15 cellular contexts compared by ENCODE assay signal in the genomic region with DNA sequence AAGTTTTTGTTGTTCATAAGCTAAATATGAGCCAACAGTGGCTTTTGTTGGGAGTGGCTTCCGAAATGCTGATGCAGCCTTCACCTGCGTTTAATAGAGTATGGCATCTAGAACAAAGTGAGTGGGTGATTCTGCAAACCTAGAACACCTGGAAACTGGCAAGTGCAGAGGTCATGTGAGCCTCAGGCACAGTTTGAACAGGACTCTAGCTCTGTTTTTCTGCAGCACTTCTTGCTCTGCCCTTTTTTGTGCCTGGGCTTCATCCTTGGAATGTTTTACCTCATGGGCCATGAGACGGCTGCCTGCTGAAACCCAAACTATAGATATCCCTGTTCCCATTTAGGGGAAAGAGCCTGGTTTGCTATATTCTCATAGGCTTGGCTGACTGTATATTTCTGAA.
DNase-seq lines count a peak whose midpoint lies in the region; TF ChIP-seq lines count a peak whose summit lies in the region.
"Had no signal": no experiment of that assay in that cellular context is flagged by ENCODE, and none has a peak within 500 bp of the region (broad histone marks: within the 10 kb centered on the region; RNA-seq: fewer than 3 reads in every experiment).

No MANE protein-coding gene starts in this region.

- intact Hi-C loops in ascending aorta (cut with DNase I): no loop called here
- intact Hi-C loops in esophagus muscularis mucosa (cut with DNase I): loop anchor here (5.0 kb wide), 1 partner anchor 40 kb away; no protein-coding TSS in a partner anchor
- intact Hi-C loops in tibial artery (cut with DNase I; ENCODE audit: low total_unique reads): no loop called here

- TF ChIP-seq EP300 in esophagus muscularis mucosa (IDR thresholded peaks at IDR 0.05): peak; percentile 15

- peak overlapping the region in 1 of 8 donors; percentile 34 for H3K27ac Mint-ChIP-seq in CD8-positive, alpha-beta memory T cell
- H3K27ac Mint-ChIP-seq: B cell; CD4-positive, alpha-beta T cell; HFFc6 had no signal

- H3K36me3 ChIP-seq in ascending aorta (peaks cover 13 to 23% of the 10 kb centered on the region in 2 donors), esophagus muscularis mucosa (peaks cover 4 to 24% (median 11%) of the 10 kb centered on the region in 4 donors), rectal smooth muscle tissue (ENCODE audit: control insufficient read depth, insufficient read depth, low read length) (no peaks in the 10 kb centered on the region), tibial artery (peaks cover 0 to 27% (median 6%) of the 10 kb centered on the region in 3 donors)
- H3K36me3 ChIP-seq in CD8-positive, alpha-beta memory T cell (ENCODE audit: insufficient read depth, low read length): no peaks in the 10 kb centered on the region

- DNase-seq in ascending aorta (ENCODE audit: low spot score in 2 of 2) (no peak), esophagus muscularis mucosa (ENCODE audit: extremely low spot score) (peak; percentile 83), tibial artery (no peak), hippocampal formation (lab: John Stamatoyannopoulos, UW) (no peak)
- DNase-seq in CD8-positive, alpha-beta memory T cell: no peak
- DNase-seq in activated CD8-positive, alpha-beta memory T cell treated with anti-CD3 and anti-CD28 coated beads, Interleukin-2, amount 50 U/mL, for 48 hours: no peak
- DNase-seq: ACHN; C1 segment of cervical spinal cord; CD4-positive, alpha-beta T cell; DMS79 treated with DMSO at 0.1 percent for 48 hours; EL; HCEC 1CT; HFFc6 had no signal

- H3K27ac ChIP-seq in ascending aorta: peak overlapping the region; percentile 82 to 89
- H3K27ac ChIP-seq in esophagus muscularis mucosa (replicated peaks in 1 of 4): peak overlapping the region; percentile 90 to 98 (median 94)
- H3K27ac ChIP-seq in rectal smooth muscle tissue (ENCODE audit: low read depth, low read length): peak overlapping the region; percentile 84
- peak overlapping the region; percentile 73 to 87 for H3K27ac ChIP-seq in tibial artery
- no peak overlapping the region for H3K27ac ChIP-seq in CD8-positive, alpha-beta memory T cell (ENCODE audit: low read depth, low read length)

- POLR2A ChIA-PET in CD8-positive, alpha-beta memory T cell (lab: Charles Lee): no interaction called here

- H3K4me3 ChIP-seq in ascending aorta (peak overlapping the region in 1 of 2 donors; percentile 25), esophagus muscularis mucosa (no peak overlapping the region), rectal smooth muscle tissue (ENCODE audit: low read length) (no peak overlapping the region), tibial artery (no peak overlapping the region)
- no peak overlapping the region for H3K4me3 ChIP-seq in CD8-positive, alpha-beta memory T cell (ENCODE audit: low read length)

- H3K36me3 Mint-ChIP-seq in CD8-positive, alpha-beta memory T cell: peaks cover 15 to 38% (median 16%) of the 10 kb centered on the region in 3 donors

- TF ChIP-seq POLR2A in esophagus muscularis mucosa (IDR thresholded peaks at IDR 0.05; ENCODE audit: low read depth): no peak

- no peaks in the 10 kb centered on the region for H3K9me3 Mint-ChIP-seq in CD8-positive, alpha-beta memory T cell
- H3K9me3 Mint-ChIP-seq: CD4-positive, alpha-beta T cell; HFFc6 had no signal

- no peaks in the 10 kb centered on the region for H3K27me3 ChIP-seq in ascending aorta
- H3K27me3 ChIP-seq in esophagus muscularis mucosa: no peaks in the 10 kb centered on the region
- no peaks in the 10 kb centered on the region for H3K27me3 ChIP-seq in rectal smooth muscle tissue (ENCODE audit: control insufficient read depth, insufficient read depth, low read length)
- H3K27me3 ChIP-seq in tibial artery: no peaks in the 10 kb centered on the region
- H3K27me3 ChIP-seq in CD8-positive, alpha-beta memory T cell (ENCODE audit: insufficient read depth, low read length, poor library complexity, severe bottlenecking): no peaks in the 10 kb centered on the region

- WGBS in esophagus muscularis mucosa: 63% methylated on average over 3 of the region's 3 CpGs

- H3K4me1 Mint-ChIP-seq in CD8-positive, alpha-beta memory T cell: peaks cover 2 to 10% (median 7%) of the 10 kb centered on the region in 3 donors

- CTCF ChIA-PET in CD8-positive, alpha-beta memory T cell (lab: Charles Lee): no interaction called here

- H3K27me3 Mint-ChIP-seq in CD8-positive, alpha-beta memory T cell: no peaks in the 10 kb centered on the region
- H3K27me3 Mint-ChIP-seq: B cell; CD4-positive, alpha-beta T cell had no signal

- TF ChIP-seq CTCF in ascending aorta (IDR thresholded peaks at IDR 0.05): no peak
- TF ChIP-seq CTCF in esophagus muscularis mucosa (IDR thresholded peaks at IDR 0.05): no peak
- TF ChIP-seq CTCF in tibial artery (IDR thresholded peaks at IDR 0.05): no peak

- no peak overlapping the region for H3K4me3 Mint-ChIP-seq in CD8-positive, alpha-beta memory T cell
- H3K4me3 Mint-ChIP-seq: B cell; CD4-positive, alpha-beta T cell; HFFc6 had no signal

- H3K9me3 ChIP-seq in ascending aorta: no peaks in the 10 kb centered on the region
- no peaks in the 10 kb centered on the region for H3K9me3 ChIP-seq in esophagus muscularis mucosa
- no peaks in the 10 kb centered on the region for H3K9me3 ChIP-seq in tibial artery
- no peaks in the 10 kb centered on the region for H3K9me3 ChIP-seq in CD8-positive, alpha-beta memory T cell (ENCODE audit: low read length)

- H3K4me1 ChIP-seq in ascending aorta (peaks cover 3 to 71% of the 10 kb centered on the region in 2 donors), esophagus muscularis mucosa (peaks cover 59 to 100% (median 97%) of the 10 kb centered on the region in 4 donors), rectal smooth muscle tissue (ENCODE audit: control insufficient read depth, insufficient read depth, low read length) (peaks cover 30% of the 10 kb centered on the region), tibial artery (peaks cover 0 to 99% (median 68%) of the 10 kb centered on the region in 4 donors)
- no peaks in the 10 kb centered on the region for H3K4me1 ChIP-seq in CD8-positive, alpha-beta memory T cell (ENCODE audit: insufficient read depth, low read length)

- H3K9ac ChIP-seq in rectal smooth muscle tissue (ENCODE audit: low read length): no peak overlapping the region
